9 cellular contexts compared by ENCODE assay signal in the genomic region with DNA sequence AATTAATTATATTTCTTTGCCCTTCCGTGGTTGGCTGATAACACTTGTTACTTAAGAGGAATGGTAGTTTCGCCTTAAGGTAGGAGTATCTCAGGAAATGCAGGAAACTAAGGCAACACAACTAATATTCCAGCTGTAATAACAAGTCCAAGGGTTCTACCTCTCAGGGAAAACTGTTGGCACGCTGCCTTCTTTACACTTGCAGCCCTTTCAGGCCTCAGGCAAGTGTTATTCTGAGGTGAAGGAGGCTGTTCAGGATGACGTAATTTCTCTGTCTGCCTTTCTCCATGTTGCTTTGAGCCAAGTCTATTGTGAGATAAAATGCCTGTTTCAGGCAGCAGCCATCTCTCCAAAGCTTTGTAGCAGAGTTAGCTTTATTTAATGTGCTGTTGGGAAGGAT.
DNase-seq lines count a peak whose midpoint lies in the region; ATAC-seq lines count a peak whose summit lies in the region.
"Had no signal": no experiment of that assay in that cellular context is flagged by ENCODE, and none has a peak within 500 bp of the region (broad histone marks: within the 10 kb centered on the region; RNA-seq: fewer than 3 reads in every experiment).

No MANE protein-coding gene starts in this region.

- in situ Hi-C loops in T47D (cut with HindIII; ENCODE audit: low pct_unique_long_range_greater_than_20kb, low sequenced_read_pairs) = no loop called here

- no peak for ATAC-seq in HG03520 (IDR thresholded peaks at IDR 0.05; ENCODE audit: unreplicated experiment)
- ATAC-seq in stimulated activated effector memory CD8-positive, alpha-beta T cell treated with anti-CD3 and anti-CD28 coated beads, Interleukin-12 subunit alpha, Interleukin-12 subunit beta, amount 100 ng/mL, for 72 hours = no peak

- DNase-seq in NCI-H1105 (lab: John Stamatoyannopoulos, UW) (peak; percentile 28), T47D (ENCODE audit: low read depth in 1 of 2, low spot score in 1 of 2) (peak; percentile 35 to 72), kidney glomerular epithelial cell (lab: John Stamatoyannopoulos, UW) (peak; percentile 57), DMS79 (lab: John Stamatoyannopoulos, UW) (no peak), COLO668 (lab: John Stamatoyannopoulos, UW; ENCODE audit: unreplicated experiment) (no peak)
- no peak for DNase-seq in stimulated activated effector memory CD8-positive, alpha-beta T cell treated with anti-CD3 and anti-CD28 coated beads, Interleukin-12 subunit alpha, Interleukin-12 subunit beta, amount 100 ng/mL, for 72 hours (ENCODE audit: low spot score in 2 of 2)
- DNase-seq: AML-193 had no signal

- peak overlapping the region; percentile 96 for H2AFZ ChIP-seq in ACC112 (ENCODE audit: low read length, unreplicated experiment)

- peaks cover 17% of the 10 kb centered on the region for H3K4me1 ChIP-seq in ACC112 (ENCODE audit: control insufficient read depth, insufficient read depth, low read length, unreplicated experiment)

- H3K27me3 ChIP-seq in ACC112 (ENCODE audit: insufficient read depth, low read length) = no peaks in the 10 kb centered on the region

- no peaks in the 10 kb centered on the region for H3K4me1 Mint-ChIP-seq in stimulated activated effector memory CD8-positive, alpha-beta T cell treated with anti-CD3 and anti-CD28 coated beads, Interleukin-12 subunit alpha, Interleukin-12 subunit beta, amount 100 ng/mL, for 72 hours

- no peaks in the 10 kb centered on the region for H3K9me3 Mint-ChIP-seq in stimulated activated effector memory CD8-positive, alpha-beta T cell treated with anti-CD3 and anti-CD28 coated beads, Interleukin-12 subunit alpha, Interleukin-12 subunit beta, amount 100 ng/mL, for 72 hours

- peaks cover 4% of the 10 kb centered on the region; the same call in 1 of the 2 replicates for H3K36me3 ChIP-seq in ACC112 (ENCODE audit: insufficient read depth, low read length)

- no peak overlapping the region for H3K4me3 Mint-ChIP-seq in stimulated activated effector memory CD8-positive, alpha-beta T cell treated with anti-CD3 and anti-CD28 coated beads, Interleukin-12 subunit alpha, Interleukin-12 subunit beta, amount 100 ng/mL, for 72 hours

- H3K79me2 ChIP-seq in ACC112 (ENCODE audit: control insufficient read depth, insufficient read depth, low read length, unreplicated experiment) = no peaks in the 10 kb centered on the region

- peak overlapping the region; percentile 12; the same call in 1 of the 2 replicates for H3K27ac ChIP-seq in ACC112 (ENCODE audit: low read depth, low read length)

- H3K4me3 ChIP-seq in ACC112 (ENCODE audit: low read depth, low read length) = peak overlapping the region; percentile 59; the same call in 1 of the 2 replicates

- no peaks in the 10 kb centered on the region for H3K36me3 Mint-ChIP-seq in stimulated activated effector memory CD8-positive, alpha-beta T cell treated with anti-CD3 and anti-CD28 coated beads, Interleukin-12 subunit alpha, Interleukin-12 subunit beta, amount 100 ng/mL, for 72 hours

- H3K27ac Mint-ChIP-seq in stimulated activated effector memory CD8-positive, alpha-beta T cell treated with anti-CD3 and anti-CD28 coated beads, Interleukin-12 subunit alpha, Interleukin-12 subunit beta, amount 100 ng/mL, for 72 hours = no peak overlapping the region

Comparison
In these comparisons a context has a peak if more than half of its experiments do, and no peak if none do; other contexts are left out.
1. DNase-seq: peak in NCI-H1105 (single experiment), T47D (2 of 2) and kidney glomerular epithelial cell (single experiment); none in DMS79 (single experiment), COLO668 (single experiment) and stimulated activated effector memory CD8-positive, alpha-beta T cell treated with anti-CD3 and anti-CD28 coated beads, Interleukin-12 subunit alpha, Interleukin-12 subunit beta, amount 100 ng/mL, for 72 hours (0 of 2).